In the genomic region with DNA sequence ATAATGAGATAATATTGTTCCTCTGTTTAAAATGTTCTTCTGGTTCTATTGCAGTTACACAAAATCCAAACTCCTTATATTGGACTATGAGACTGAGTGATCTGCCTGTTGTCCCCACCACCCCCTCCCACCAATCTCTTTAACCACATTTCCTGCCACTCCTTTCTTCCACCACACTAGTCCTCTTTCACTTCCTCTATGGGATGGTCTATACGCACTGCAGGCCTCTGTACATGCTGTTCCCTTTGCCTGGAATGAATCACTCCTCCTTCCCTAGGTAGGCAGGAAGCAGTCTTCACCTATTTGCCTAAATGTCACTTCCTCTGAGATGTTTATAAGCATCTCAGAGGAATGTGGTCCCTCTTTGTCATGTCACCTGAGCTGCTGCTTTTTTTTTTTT, we compare ENCODE assay signal across 1 cellular context.
TF ChIP-seq lines count a peak whose summit lies in the region.

No MANE protein-coding gene starts in this region.

TF ChIP-seq in WTC11, 78 proteins besides CTCF, POLR2A, EP300 and RAD21 (continued from another document):
- TF ChIP-seq, protein P1, sequence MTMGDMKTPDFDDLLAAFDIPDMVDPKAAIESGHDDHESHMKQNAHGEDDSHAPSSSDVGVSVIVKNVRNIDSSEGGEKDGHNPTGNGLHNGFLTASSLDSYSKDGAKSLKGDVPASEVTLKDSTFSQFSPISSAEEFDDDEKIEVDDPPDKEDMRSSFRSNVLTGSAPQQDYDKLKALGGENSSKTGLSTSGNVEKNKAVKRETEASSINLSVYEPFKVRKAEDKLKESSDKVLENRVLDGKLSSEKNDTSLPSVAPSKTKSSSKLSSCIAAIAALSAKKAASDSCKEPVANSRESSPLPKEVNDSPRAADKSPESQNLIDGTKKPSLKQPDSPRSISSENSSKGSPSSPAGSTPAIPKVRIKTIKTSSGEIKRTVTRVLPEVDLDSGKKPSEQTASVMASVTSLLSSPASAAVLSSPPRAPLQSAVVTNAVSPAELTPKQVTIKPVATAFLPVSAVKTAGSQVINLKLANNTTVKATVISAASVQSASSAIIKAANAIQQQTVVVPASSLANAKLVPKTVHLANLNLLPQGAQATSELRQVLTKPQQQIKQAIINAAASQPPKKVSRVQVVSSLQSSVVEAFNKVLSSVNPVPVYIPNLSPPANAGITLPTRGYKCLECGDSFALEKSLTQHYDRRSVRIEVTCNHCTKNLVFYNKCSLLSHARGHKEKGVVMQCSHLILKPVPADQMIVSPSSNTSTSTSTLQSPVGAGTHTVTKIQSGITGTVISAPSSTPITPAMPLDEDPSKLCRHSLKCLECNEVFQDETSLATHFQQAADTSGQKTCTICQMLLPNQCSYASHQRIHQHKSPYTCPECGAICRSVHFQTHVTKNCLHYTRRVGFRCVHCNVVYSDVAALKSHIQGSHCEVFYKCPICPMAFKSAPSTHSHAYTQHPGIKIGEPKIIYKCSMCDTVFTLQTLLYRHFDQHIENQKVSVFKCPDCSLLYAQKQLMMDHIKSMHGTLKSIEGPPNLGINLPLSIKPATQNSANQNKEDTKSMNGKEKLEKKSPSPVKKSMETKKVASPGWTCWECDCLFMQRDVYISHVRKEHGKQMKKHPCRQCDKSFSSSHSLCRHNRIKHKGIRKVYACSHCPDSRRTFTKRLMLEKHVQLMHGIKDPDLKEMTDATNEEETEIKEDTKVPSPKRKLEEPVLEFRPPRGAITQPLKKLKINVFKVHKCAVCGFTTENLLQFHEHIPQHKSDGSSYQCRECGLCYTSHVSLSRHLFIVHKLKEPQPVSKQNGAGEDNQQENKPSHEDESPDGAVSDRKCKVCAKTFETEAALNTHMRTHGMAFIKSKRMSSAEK (CRISPR knock-in tag; IDR thresholded peaks at IDR 0.05; ENCODE audit: borderline replicate concordance) = no peak
- TF ChIP-seq ZNF138 (CRISPR knock-in tag; conservative IDR thresholded peaks at IDR 0.05) (no peak), ESRRA (CRISPR knock-in tag; IDR thresholded peaks at IDR 0.05; ENCODE audit: borderline replicate concordance) (no peak), NR3C1 (CRISPR knock-in tag; conservative IDR thresholded peaks at IDR 0.05; ENCODE audit: low read depth) (no peak), ZBTB21 (CRISPR knock-in tag; IDR thresholded peaks at IDR 0.05; ENCODE audit: borderline replicate concordance) (no peak), FOXP1 (CRISPR knock-in tag; IDR thresholded peaks at IDR 0.05; ENCODE audit: borderline replicate concordance) (no peak), RORB (CRISPR knock-in tag; IDR thresholded peaks at IDR 0.05) (no peak), ZNF219 (CRISPR knock-in tag; IDR thresholded peaks at IDR 0.05; ENCODE audit: borderline replicate concordance) (no peak)
